In genomic region chr1:156740307-156740678, GRCh38 we compare ENCODE assay signal across 8 cellular contexts. TPM values are rescaled to one million over a fixed set of nuclear protein-coding genes. Genes with fewer than 3 reads are reported as not detected.
DNase-seq lines count a peak whose midpoint lies in the region; ATAC-seq, FAIRE-seq and TF ChIP-seq lines count a peak whose summit lies in the region.

No MANE protein-coding gene starts in this region.

- peak overlapping the region; percentile 65 for H2AFZ ChIP-seq in astrocyte (ENCODE audit: low read depth, low read length)

- FAIRE-seq in astrocyte (lab: Jason Lieb, UNC) (no peak), H54 (lab: Jason Lieb, UNC) (no peak)

- peak overlapping the region; percentile 96 for H3K4me2 ChIP-seq in astrocyte (ENCODE audit: low read length)

- H3K4me1 Mint-ChIP-seq in astrocyte (ENCODE audit: low read depth, unreplicated experiment) (peaks cover 10% of the 10 kb centered on the region), memory B cell (peaks cover 14% of the 10 kb centered on the region)

- ATAC-seq in HG02981 (IDR thresholded peaks at IDR 0.05; ENCODE audit: unreplicated experiment) = peak; percentile 3
- ATAC-seq in memory B cell (ENCODE audit: low read depth) = no peak
- ATAC-seq in HG02642 (IDR thresholded peaks at IDR 0.05; ENCODE audit: poor library complexity, unreplicated experiment) = no peak

- TF ChIP-seq CTCF in BE2C (IDR thresholded peaks at IDR 0.05; ENCODE audit: low read depth, low read length) (no peak), astrocyte (IDR thresholded peaks at IDR 0.05; ENCODE audit: insufficient read depth, low read depth, low read length) (no peak), vagina (IDR thresholded peaks at IDR 0.05) (no peak)

- no peak for TF ChIP-seq POLR2A in vagina (IDR thresholded peaks at IDR 0.05)
- TF ChIP-seq POLR2A in H54 (IDR thresholded peaks at IDR 0.05; ENCODE audit: low read depth, low read length) = no peak

- H3K9me3 Mint-ChIP-seq in astrocyte (ENCODE audit: unreplicated experiment) = no peaks in the 10 kb centered on the region
- no peaks in the 10 kb centered on the region for H3K9me3 Mint-ChIP-seq in memory B cell

- H3K36me3 ChIP-seq in BE2C (peaks cover 43% of the 10 kb centered on the region), astrocyte (ENCODE audit: insufficient read depth, low read length) (peaks cover 22% of the 10 kb centered on the region), vagina (peaks cover 0 to 43% of the 10 kb centered on the region in 2 donors)

- intact Hi-C loops in vagina (cut with DNase I) = no loop called here

- DNase-seq in BE2C (no peak), astrocyte (ENCODE audit: low read depth) (no peak), memory B cell (ENCODE audit: low spot score in 2 of 2) (no peak), vagina (ENCODE audit: extremely low spot score in 2 of 2) (no peak), NCI-H1092 (lab: John Stamatoyannopoulos, UW) (no peak), H54 (ENCODE audit: insufficient read length, low spot score) (no peak)

- peaks cover 34% of the 10 kb centered on the region for H3K79me2 ChIP-seq in astrocyte (ENCODE audit: insufficient read depth, low read length)

- H4K20me1 ChIP-seq in astrocyte (ENCODE audit: insufficient read depth, low read length) = no peaks in the 10 kb centered on the region

- peak overlapping the region; percentile 44 for H3K27ac ChIP-seq in astrocyte (ENCODE audit: low read depth, low read length)
- H3K27ac ChIP-seq in vagina = peak overlapping the region; percentile 80

- H3K27ac Mint-ChIP-seq in astrocyte (ENCODE audit: unreplicated experiment) (peak overlapping the region; percentile 91), memory B cell (peak overlapping the region; percentile 97)

- no peaks in the 10 kb centered on the region for H3K27me3 ChIP-seq in BE2C
- H3K27me3 ChIP-seq in astrocyte (ENCODE audit: insufficient read depth, low read length) = no peaks in the 10 kb centered on the region
- H3K27me3 ChIP-seq in vagina = no peaks in the 10 kb centered on the region

- H3K9me3 ChIP-seq in BE2C (no peaks in the 10 kb centered on the region), astrocyte (ENCODE audit: insufficient read depth, low read depth, low read length) (no peaks in the 10 kb centered on the region), vagina (no peaks in the 10 kb centered on the region)

- H3K27me3 Mint-ChIP-seq in astrocyte (ENCODE audit: low read depth, unreplicated experiment) (no peaks in the 10 kb centered on the region), memory B cell (no peaks in the 10 kb centered on the region)

- H3K4me1 ChIP-seq in BE2C (no peaks in the 10 kb centered on the region), astrocyte (ENCODE audit: insufficient read depth, low read length) (peaks cover 6% of the 10 kb centered on the region), vagina (peaks cover 28% of the 10 kb centered on the region)

- H3K4me3 Mint-ChIP-seq in astrocyte (ENCODE audit: unreplicated experiment) (peak overlapping the region; percentile 97), memory B cell (peak overlapping the region; percentile 95)

- H3K9ac ChIP-seq in astrocyte (ENCODE audit: low read length) = peak overlapping the region; percentile 87

- H3K36me3 Mint-ChIP-seq in astrocyte (ENCODE audit: low read depth, unreplicated experiment) = peaks cover 18% of the 10 kb centered on the region
- H3K36me3 Mint-ChIP-seq in memory B cell = peaks cover 26% of the 10 kb centered on the region

- H3K4me3 ChIP-seq in BE2C (ENCODE audit: low read depth, low read length) (peak overlapping the region; percentile 96), astrocyte (ENCODE audit: insufficient read depth, low read depth, low read length) (peak overlapping the region; percentile 88), vagina (peak overlapping the region; percentile 55 to 57)

RNA-seq across cellular contexts. Expression of gene MRPL24, which starts 0.6 kb away (rescaled TPM):
- polyA plus RNA-seq in BE2C (2012; ENCODE audit: insufficient read depth, insufficient read length, low read depth) = 264 TPM
- total RNA-seq in astrocyte = 37.4 and 46.5 TPM in 2 replicates
- total RNA-seq in vagina = 40.0 TPM

RNA-seq across cellular contexts. Expression of gene HDGF, which starts 11.2 kb away (rescaled TPM):
- polyA plus RNA-seq in BE2C (2012; ENCODE audit: insufficient read depth, insufficient read length, low read depth) = 264 TPM
- total RNA-seq in astrocyte (179 and 190 TPM in 2 replicates), vagina (154 TPM)

RNA-seq across cellular contexts. Expression of gene ISG20L2, which starts 11.7 kb away (rescaled TPM):
- 100 TPM for polyA plus RNA-seq in BE2C (2012; ENCODE audit: insufficient read depth, insufficient read length, low read depth)
- 30.1 and 33.4 TPM in 2 replicates for total RNA-seq in astrocyte
- total RNA-seq in vagina = 12.8 TPM

RNA-seq across cellular contexts. Expression of gene METTL25B, which starts 12.0 kb away (rescaled TPM):
- 47.1 TPM for polyA plus RNA-seq in BE2C (2012; ENCODE audit: insufficient read depth, insufficient read length, low read depth)
- 9.9 and 11.1 TPM in 2 replicates for total RNA-seq in astrocyte
- 17.7 TPM for total RNA-seq in vagina

RNA-seq across cellular contexts. Expression of gene PRCC, which starts 27.0 kb away (rescaled TPM):
- polyA plus RNA-seq in BE2C (2012; ENCODE audit: insufficient read depth, insufficient read length, low read depth) = 319 TPM
- 75.5 and 78.3 TPM in 2 replicates for total RNA-seq in astrocyte
- total RNA-seq in vagina = 30.4 TPM
